In genomic region chr1:112083487-112083886, GRCh38 we compare ENCODE assay signal across 15 cellular contexts.
A peak's percentile ranks its signal among the peaks of the same experiment; 100 is the strongest.
DNase-seq lines count a peak whose midpoint lies in the region; ATAC-seq, FAIRE-seq and TF ChIP-seq lines count a peak whose summit lies in the region.
"Had no signal": no experiment of that assay in that cellular context is flagged by ENCODE, and none has a peak within 500 bp of the region (broad histone marks: within the 10 kb centered on the region; RNA-seq: fewer than 3 reads in every experiment).

No MANE protein-coding gene starts in this region.

- H3K4me3 Mint-ChIP-seq in astrocyte (ENCODE audit: unreplicated experiment) = no peak overlapping the region
- no peak overlapping the region for H3K4me3 Mint-ChIP-seq in stimulated activated naive CD8-positive, alpha-beta T cell treated with anti-CD3 and anti-CD28 coated beads, Interleukin-15, amount 100 ng/mL, for 72 hours
- H3K4me3 Mint-ChIP-seq: B cell, T-helper 17 cell had no signal

- no peak overlapping the region for H3K27ac Mint-ChIP-seq in astrocyte (ENCODE audit: unreplicated experiment)
- H3K27ac Mint-ChIP-seq in stimulated activated naive CD8-positive, alpha-beta T cell treated with anti-CD3 and anti-CD28 coated beads, Interleukin-15, amount 100 ng/mL, for 72 hours = no peak overlapping the region
- H3K27ac Mint-ChIP-seq: B cell, T-helper 17 cell had no signal

- H3K4me2 ChIP-seq in astrocyte (ENCODE audit: low read length) = no peak overlapping the region

- TF ChIP-seq CTCF in astrocyte (IDR thresholded peaks at IDR 0.05; ENCODE audit: insufficient read depth, low read depth, low read length) = no peak
- no peak for TF ChIP-seq CTCF in coronary artery (IDR thresholded peaks at IDR 0.05)

- H2AFZ ChIP-seq in astrocyte (ENCODE audit: low read depth, low read length) = no peak overlapping the region

- no peak for FAIRE-seq in astrocyte (lab: Jason Lieb, UNC)
- FAIRE-seq: pancreas had no signal

- no peak for ATAC-seq in stimulated activated naive CD8-positive, alpha-beta T cell treated with anti-CD3 and anti-CD28 coated beads, Interleukin-15, amount 100 ng/mL, for 72 hours
- ATAC-seq: heart left ventricle, pancreas, T-helper 17 cell had no signal

- no peaks in the 10 kb centered on the region for H3K4me1 ChIP-seq in astrocyte (ENCODE audit: insufficient read depth, low read length)
- H3K4me1 ChIP-seq: heart left ventricle, pancreas had no signal

- H3K36me3 Mint-ChIP-seq in astrocyte (ENCODE audit: low read depth, unreplicated experiment) = no peaks in the 10 kb centered on the region

- H3K9me3 ChIP-seq in astrocyte (ENCODE audit: insufficient read depth, low read depth, low read length) = no peaks in the 10 kb centered on the region
- H3K9me3 ChIP-seq: heart left ventricle, pancreas had no signal

- in situ Hi-C loops in Caki2 (cut with HindIII; ENCODE audit: low pct_unique_long_range_greater_than_20kb, low sequenced_read_pairs) = no loop called here

- H3K36me3 ChIP-seq in astrocyte (ENCODE audit: insufficient read depth, low read length) = no peaks in the 10 kb centered on the region
- H3K36me3 ChIP-seq: heart left ventricle, pancreas had no signal

- H3K4me1 Mint-ChIP-seq in astrocyte (ENCODE audit: low read depth, unreplicated experiment) = no peaks in the 10 kb centered on the region
- H3K4me1 Mint-ChIP-seq in stimulated activated naive CD8-positive, alpha-beta T cell treated with anti-CD3 and anti-CD28 coated beads, Interleukin-15, amount 100 ng/mL, for 72 hours = no peaks in the 10 kb centered on the region
- H3K4me1 Mint-ChIP-seq: T-helper 17 cell had no signal

- no peak overlapping the region for H3K9ac ChIP-seq in astrocyte (ENCODE audit: low read length)

- no peaks in the 10 kb centered on the region for H4K20me1 ChIP-seq in astrocyte (ENCODE audit: insufficient read depth, low read length)

- H3K27ac ChIP-seq in astrocyte (ENCODE audit: low read depth, low read length) (no peak overlapping the region), coronary artery (no peak overlapping the region)
- H3K27ac ChIP-seq: heart left ventricle, pancreas had no signal

- peak; percentile 8 for DNase-seq in Caki2 (ENCODE audit: low read depth)
- DNase-seq in Kasumi-1 (lab: John Stamatoyannopoulos, UW) = peak; percentile 3 to 26
- DNase-seq in astrocyte (ENCODE audit: low read depth) = peak; percentile 9
- peak; percentile 43 for DNase-seq in iPS-NIHi11 (ENCODE audit: low spot score)
- no peak for DNase-seq in coronary artery (ENCODE audit: low spot score)
- DNase-seq in stimulated activated naive CD8-positive, alpha-beta T cell treated with anti-CD3 and anti-CD28 coated beads, Interleukin-15, amount 100 ng/mL, for 72 hours = no peak
- DNase-seq in NCI-H1105 (lab: John Stamatoyannopoulos, UW) = no peak
- no peak for DNase-seq in ecto neural progenitor cell (ENCODE audit: low spot score)
- DNase-seq: activated naive CD4-positive, alpha-beta T cell treated with Interleukin-2 at 50 U/mL for 16 hours; DMS79 treated with DMSO at 0.1 percent for 48 hours; heart left ventricle; NCI-H2081; pancreas; T-helper 17 cell had no signal

- no peaks in the 10 kb centered on the region for H3K79me2 ChIP-seq in astrocyte (ENCODE audit: insufficient read depth, low read length)

- H3K4me3 ChIP-seq in astrocyte (ENCODE audit: insufficient read depth, low read depth, low read length) (no peak overlapping the region), coronary artery (no peak overlapping the region)
- H3K4me3 ChIP-seq: heart left ventricle, pancreas had no signal

- H3K27me3 ChIP-seq in astrocyte (ENCODE audit: insufficient read depth, low read length) = no peaks in the 10 kb centered on the region
- H3K27me3 ChIP-seq: heart left ventricle, pancreas had no signal

- peaks cover 35% of the 10 kb centered on the region for H3K27me3 Mint-ChIP-seq in astrocyte (ENCODE audit: low read depth, unreplicated experiment)
- H3K27me3 Mint-ChIP-seq in stimulated activated naive CD8-positive, alpha-beta T cell treated with anti-CD3 and anti-CD28 coated beads, Interleukin-15, amount 100 ng/mL, for 72 hours = peaks cover 43% of the 10 kb centered on the region

- peaks cover 3% of the 10 kb centered on the region for H3K9me3 Mint-ChIP-seq in astrocyte (ENCODE audit: unreplicated experiment)
- H3K9me3 Mint-ChIP-seq in stimulated activated naive CD8-positive, alpha-beta T cell treated with anti-CD3 and anti-CD28 coated beads, Interleukin-15, amount 100 ng/mL, for 72 hours = peaks cover 0 to 8% of the 10 kb centered on the region in 2 donors

Comparison
In these comparisons a context has a peak if more than half of its experiments do, and no peak if none do; other contexts are left out.
1. DNase-seq: peak in Caki2 (single experiment), Kasumi-1 (2 of 2), astrocyte (single experiment) and iPS-NIHi11 (single experiment); none in coronary artery (single experiment), stimulated activated naive CD8-positive, alpha-beta T cell treated with anti-CD3 and anti-CD28 coated beads, Interleukin-15, amount 100 ng/mL, for 72 hours (0 of 2), NCI-H1105 (single experiment) and ecto neural progenitor cell (single experiment).